Comparison of ENCODE assay signal across 10 cellular contexts in the genomic region with DNA sequence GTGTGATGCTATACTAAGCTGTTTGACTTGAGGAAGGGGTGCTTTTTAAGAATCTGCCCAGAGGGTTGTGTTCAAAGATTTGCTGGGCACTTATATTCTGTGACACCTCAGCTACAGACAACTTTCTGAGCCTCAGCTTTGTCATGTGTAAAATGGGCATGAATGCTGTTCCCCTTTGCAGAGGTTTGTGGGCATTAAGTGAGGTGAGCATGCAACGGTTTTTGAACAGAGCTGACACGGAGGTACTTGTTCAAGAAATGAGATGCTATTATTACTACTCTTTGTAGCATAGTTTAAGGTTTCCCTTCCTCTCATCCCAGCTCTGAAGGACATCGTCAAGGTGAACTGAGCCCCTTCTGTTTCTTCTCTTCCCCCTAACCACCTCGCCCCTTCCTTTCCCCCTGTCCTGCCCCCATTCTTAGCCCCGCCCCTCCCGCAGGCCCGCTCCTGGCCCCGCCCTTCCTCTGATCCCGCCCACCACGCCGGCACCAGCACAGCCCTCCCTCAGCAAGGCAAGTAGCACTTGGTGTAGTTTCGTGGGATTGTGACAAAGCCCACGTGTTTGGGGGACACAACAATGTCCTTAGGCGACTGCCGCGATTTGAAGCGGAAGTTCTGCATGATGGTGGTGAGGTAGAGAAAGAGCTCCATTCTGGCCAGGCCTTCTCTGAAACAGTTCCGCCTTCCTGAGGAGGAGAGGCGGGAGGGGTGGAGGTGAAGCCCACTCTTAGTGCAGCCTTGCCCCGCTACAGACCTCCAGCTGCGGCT. TPM values are rescaled to one million over a fixed set of nuclear protein-coding genes. Genes with fewer than 3 reads are reported as not detected.
DNase-seq lines count a peak whose midpoint lies in the region; ATAC-seq, FAIRE-seq and TF ChIP-seq lines count a peak whose summit lies in the region.
"Had no signal": no experiment of that assay in that cellular context is flagged by ENCODE, and none has a peak within 500 bp of the region (broad histone marks: within the 10 kb centered on the region; RNA-seq: fewer than 3 reads in every experiment).

No MANE protein-coding gene starts in this region.

- 26 to 28% methylated on average over 21 of the region's 21 CpGs for WGBS in pancreas, 2 donors

- POLR2A ChIA-PET in CD4-positive, alpha-beta T cell (lab: Charles Lee) = interaction anchor here (0.8 to 2.1 kb wide), 5 partner anchors 8 to 245 kb away, joined by 3 to 7 read pairs (median 4); a partner anchor contains a TSS

- peaks cover 19% of the 10 kb centered on the region for H3K4me1 Mint-ChIP-seq in CD4-positive, alpha-beta T cell (ENCODE audit: low read depth)

- no peak overlapping the region for H3K27ac ChIP-seq in CD4-positive, alpha-beta T cell (ENCODE audit: low read depth, low read length)
- no peak overlapping the region for H3K27ac ChIP-seq in pancreas
- H3K27ac ChIP-seq: BLaER1 had no signal

- H3K27me3 Mint-ChIP-seq in CD4-positive, alpha-beta T cell = peaks cover 26% of the 10 kb centered on the region

- CTCF ChIA-PET in CD4-positive, alpha-beta T cell (lab: Charles Lee) = no interaction called here

- TF ChIP-seq CTCF in CD4-positive, alpha-beta T cell (IDR thresholded peaks at IDR 0.05) = no peak
- TF ChIP-seq CTCF in pancreas (IDR thresholded peaks at IDR 0.05) = no peak

- intact Hi-C loops in CD4-positive, alpha-beta T cell (cut with DNase I, micrococcal nuclease) = loop anchor here in 1 of 2 experiments (2.0 kb wide), 2 partner anchors 59 to 245 kb away; no protein-coding TSS in a partner anchor
- intact Hi-C loops in pancreas (cut with DNase I) = loop anchor here in 1 of 3 donors (10.0 kb wide), 1 partner anchor 243 kb away; no protein-coding TSS in a partner anchor

- peak; percentile 88 for ATAC-seq in CD4-positive, alpha-beta T cell (ENCODE audit: poor library complexity)
- ATAC-seq in activated naive CD4-positive, alpha-beta T cell treated with anti-CD3 and anti-CD28 coated beads, Interleukin-2, amount 50 U/mL, for 72 hours = peak; percentile 59 to 91
- ATAC-seq in pancreas = peak in 3 of 4 donors; percentile 69 to 91 (median 90)

- H3K4me1 ChIP-seq in pancreas = no peaks in the 10 kb centered on the region

- H3K27me3 ChIP-seq in CD4-positive, alpha-beta T cell (ENCODE audit: control insufficient read depth, insufficient read depth, low read length) = peaks cover 8% of the 10 kb centered on the region
- H3K27me3 ChIP-seq in pancreas = no peaks in the 10 kb centered on the region
- H3K27me3 ChIP-seq: BLaER1 had no signal

- H3K27ac Mint-ChIP-seq in CD4-positive, alpha-beta T cell = peak overlapping the region; percentile 3
- H3K27ac Mint-ChIP-seq in activated naive CD4-positive, alpha-beta T cell treated with anti-CD3 and anti-CD28 coated beads, Interleukin-2, amount 50 U/mL, for 72 hours = no peak overlapping the region

- H3K9me3 ChIP-seq in CD4-positive, alpha-beta T cell (ENCODE audit: control insufficient read depth, low read length) = no peaks in the 10 kb centered on the region
- H3K9me3 ChIP-seq in pancreas = no peaks in the 10 kb centered on the region

- FAIRE-seq in pancreas (lab: Jason Lieb, UNC) = no peak

- H3K9me3 Mint-ChIP-seq in CD4-positive, alpha-beta T cell = no peaks in the 10 kb centered on the region
- no peaks in the 10 kb centered on the region for H3K9me3 Mint-ChIP-seq in activated naive CD4-positive, alpha-beta T cell treated with anti-CD3 and anti-CD28 coated beads, Interleukin-2, amount 50 U/mL, for 72 hours

- peak overlapping the region in 1 of 4 donors; percentile 37 for H3K4me3 ChIP-seq in pancreas
- H3K4me3 ChIP-seq: BLaER1 had no signal

- H3K4me3 Mint-ChIP-seq in CD4-positive, alpha-beta T cell = peak overlapping the region; percentile 80

- DNase-seq in CD4-positive, alpha-beta T cell = peak; percentile 16 to 72 (median 32)
- DNase-seq in T-helper 2 cell = peak; percentile 11 to 46 (median 27)
- peak in 1 of 2 donors; percentile 64 for DNase-seq in activated naive CD4-positive, alpha-beta T cell treated with anti-CD3 and anti-CD28 coated beads, Interleukin-2, amount 50 U/mL, for 72 hours (ENCODE audit: low spot score in 2 of 2)
- peak in 4 of 6 donors; percentile 33 to 75 (median 55) for DNase-seq in pancreas
- DNase-seq in glomerular visceral epithelial cell (ENCODE audit: extremely low spot score) = no peak
- no peak for DNase-seq in NCI-H2171 treated with DMSO at 0.1 percent for 48 hours (lab: John Stamatoyannopoulos, UW)
- no peak for DNase-seq in hepatic stellate cell (ENCODE audit: low spot score)
- no peak for DNase-seq in NCI-H526 (lab: John Stamatoyannopoulos, UW)

- no peaks in the 10 kb centered on the region for H3K36me3 Mint-ChIP-seq in CD4-positive, alpha-beta T cell (ENCODE audit: low read depth)
- H3K36me3 Mint-ChIP-seq in activated naive CD4-positive, alpha-beta T cell treated with anti-CD3 and anti-CD28 coated beads, Interleukin-2, amount 50 U/mL, for 72 hours = peaks cover 0 to under 1% of the 10 kb centered on the region in 2 donors

- no peaks in the 10 kb centered on the region for H3K36me3 ChIP-seq in pancreas
- H3K36me3 ChIP-seq: BLaER1 had no signal

RNA-seq across cellular contexts. Expression of a gene that starts 26.1 kb away (rescaled TPM):
- not detected for total RNA-seq in CD4-positive, alpha-beta T cell
- not detected for total RNA-seq in activated naive CD4-positive, alpha-beta T cell treated with anti-CD3 and anti-CD28 coated beads, Interleukin-2, amount 50 U/mL, for 72 hours
- total RNA-seq in pancreas = under 1 TPM in 1 of 6 donors, not detected in 5; 0.25 TPM
- polyA plus RNA-seq in pancreas = not detected
- polyA plus RNA-seq: neural cell had no signal

RNA-seq across cellular contexts. Expression of a gene that starts 57.9 kb away (rescaled TPM):
- not detected for total RNA-seq in CD4-positive, alpha-beta T cell
- under 1 TPM in 1 of 2 donors, not detected in 1; 0.23 TPM for total RNA-seq in activated naive CD4-positive, alpha-beta T cell treated with anti-CD3 and anti-CD28 coated beads, Interleukin-2, amount 50 U/mL, for 72 hours
- total RNA-seq in pancreas = under 1 TPM in 1 of 6 donors, not detected in 5; 0.66 TPM
- polyA plus RNA-seq in pancreas = not detected
- polyA plus RNA-seq: neural cell had no signal

Comparison
In these comparisons a context has a peak if more than half of its experiments do, and no peak if none do; other contexts are left out.
1. DNase-seq: peak in CD4-positive, alpha-beta T cell (10 of 10), T-helper 2 cell (5 of 5) and pancreas (4 of 6); none in glomerular visceral epithelial cell (single experiment), NCI-H2171 treated with DMSO at 0.1 percent for 48 hours (single experiment), hepatic stellate cell (single experiment) and NCI-H526 (0 of 2).
2. Peak in every context shown above with its lines, with median percentiles within 50 percentile points of each other: ATAC-seq.